In genomic region chr9:38251461-38251860, GRCh38 we compare ENCODE assay signal across 29 cellular contexts.
"Had no signal": no experiment of that assay in that cellular context is flagged by ENCODE, and none has a peak within 500 bp of the region (broad histone marks: within the 10 kb centered on the region; RNA-seq: fewer than 3 reads in every experiment).

No MANE protein-coding gene starts in this region.

- H3K9me3 ChIP-seq: lower lobe of right lung, mucosa of descending colon, ovary, psoas muscle, sigmoid colon, testis, tibial artery had no signal

- H3K27me3 ChIP-seq: dorsolateral prefrontal cortex, ovary, sigmoid colon, testis, tibial artery had no signal

- H3K4me1 ChIP-seq: lower lobe of right lung, psoas muscle, sigmoid colon, testis, tibial artery had no signal

- DNase-seq: dorsolateral prefrontal cortex; effector CD4-positive, alpha-beta T cell; head of caudate nucleus; left ventricle myocardium superior; lower lobe of right lung; mucosa of descending colon; naive B cell; nucleus accumbens; ovary; posterior cingulate gyrus; psoas muscle; right cardiac atrium; sigmoid colon; stimulated activated CD4-positive, alpha-beta T cell treated with anti-CD3 and anti-CD28 coated beads, Interleukin-2, amount 100 ng/mL, for 24 hours; stimulated activated CD4-positive, alpha-beta T cell treated with anti-CD3 and anti-CD28 coated beads, Interleukin-4, amount 100 ng/mL, for 24 hours; stimulated activated naive CD8-positive, alpha-beta T cell treated with anti-CD3 and anti-CD28 coated beads, Interleukin-15, Interleukin-2, amounts not matched to agents 100 U/mL and 50 U/mL, for 24 hours; substantia nigra; testis; tibial artery had no signal

- H3K27ac ChIP-seq: dorsolateral prefrontal cortex, lower lobe of right lung, ovary, psoas muscle, sigmoid colon, testis, tibial artery had no signal

- ATAC-seq: left ventricle myocardium superior; lower lobe of right lung; mucosa of descending colon; natural killer cell treated with Interleukin-12 subunit alpha and Interleukin-12 subunit beta and Interleukin-15 and Interleukin-18, amount 100 ng/mL, for 72 hours; psoas muscle; right cardiac atrium; stimulated activated effector memory CD8-positive, alpha-beta T cell treated with anti-CD3 and anti-CD28 coated beads, Interleukin-12 subunit alpha, Interleukin-12 subunit beta, amount 100 ng/mL, for 72 hours; stimulated activated naive CD8-positive, alpha-beta T cell treated with anti-CD3 and anti-CD28 coated beads, Interleukin-15, Interleukin-2, amounts not matched to agents 100 U/mL and 50 U/mL, for 24 hours had no signal

- H3K36me3 ChIP-seq: lower lobe of right lung, ovary, sigmoid colon, tibial artery had no signal

- H3K9me3 Mint-ChIP-seq: memory B cell; natural killer cell treated with Interleukin-12 subunit alpha and Interleukin-12 subunit beta and Interleukin-15 and Interleukin-18, amount 100 ng/mL, for 72 hours; neural crest cell; stimulated activated effector memory CD8-positive, alpha-beta T cell treated with anti-CD3 and anti-CD28 coated beads, Interleukin-12 subunit alpha, Interleukin-12 subunit beta, amount 100 ng/mL, for 72 hours; type B pancreatic cell had no signal

- H3K4me3 Mint-ChIP-seq: memory B cell; mesothelial cell of epicardium; naive B cell; natural killer cell treated with Interleukin-12 subunit alpha and Interleukin-12 subunit beta and Interleukin-15 and Interleukin-18, amount 100 ng/mL, for 72 hours; neural crest cell; stimulated activated effector memory CD8-positive, alpha-beta T cell treated with anti-CD3 and anti-CD28 coated beads, Interleukin-12 subunit alpha, Interleukin-12 subunit beta, amount 100 ng/mL, for 72 hours; type B pancreatic cell had no signal

- H3K36me3 Mint-ChIP-seq: memory B cell; mesothelial cell of epicardium; naive B cell; natural killer cell treated with Interleukin-12 subunit alpha and Interleukin-12 subunit beta and Interleukin-15 and Interleukin-18, amount 100 ng/mL, for 72 hours; stimulated activated effector memory CD8-positive, alpha-beta T cell treated with anti-CD3 and anti-CD28 coated beads, Interleukin-12 subunit alpha, Interleukin-12 subunit beta, amount 100 ng/mL, for 72 hours; type B pancreatic cell had no signal

- FAIRE-seq: colon, frontal cortex, keratinocyte, urothelium cell line had no signal

- H3K27ac Mint-ChIP-seq: memory B cell; mesothelial cell of epicardium; naive B cell; natural killer cell treated with Interleukin-12 subunit alpha and Interleukin-12 subunit beta and Interleukin-15 and Interleukin-18, amount 100 ng/mL, for 72 hours; stimulated activated effector memory CD8-positive, alpha-beta T cell treated with anti-CD3 and anti-CD28 coated beads, Interleukin-12 subunit alpha, Interleukin-12 subunit beta, amount 100 ng/mL, for 72 hours; type B pancreatic cell had no signal

- H3K4me1 Mint-ChIP-seq: naive B cell; neural crest cell; stimulated activated effector memory CD8-positive, alpha-beta T cell treated with anti-CD3 and anti-CD28 coated beads, Interleukin-12 subunit alpha, Interleukin-12 subunit beta, amount 100 ng/mL, for 72 hours had no signal

- H3K4me3 ChIP-seq: dorsolateral prefrontal cortex, lower lobe of right lung, mucosa of descending colon, ovary, psoas muscle, sigmoid colon, testis, tibial artery had no signal

- H3K27me3 Mint-ChIP-seq: type B pancreatic cell had no signal
